ENCODE assay signal across 20 cellular contexts in the genomic region with DNA sequence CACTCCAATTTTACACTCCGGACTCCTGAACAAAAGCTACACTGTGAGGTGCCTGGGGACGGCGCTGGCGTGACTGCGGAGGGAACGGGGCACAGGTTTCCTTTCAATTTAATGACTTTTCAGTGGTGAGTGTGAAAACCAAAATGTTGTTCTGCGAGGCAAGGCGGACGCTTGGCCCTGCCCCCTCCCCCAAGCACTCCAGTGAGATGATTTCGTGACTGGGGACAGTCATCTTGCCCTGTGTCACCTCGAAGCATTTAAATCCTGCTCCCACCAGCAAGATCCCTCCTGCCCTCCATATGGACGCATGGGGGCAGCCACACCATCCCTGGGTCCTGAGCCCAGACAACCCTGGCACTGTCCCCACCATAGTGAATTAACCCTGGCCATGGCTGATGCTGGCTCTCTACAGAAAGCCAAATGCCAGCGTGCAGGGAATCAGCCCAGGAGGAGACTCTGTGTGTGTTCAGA. TPM values are rescaled to one million over a fixed set of nuclear protein-coding genes. Genes with fewer than 3 reads are reported as not detected.
DNase-seq lines count a peak whose midpoint lies in the region; ATAC-seq and TF ChIP-seq lines count a peak whose summit lies in the region.
"Had no signal": no experiment of that assay in that cellular context is flagged by ENCODE, and none has a peak within 500 bp of the region (broad histone marks: within the 10 kb centered on the region; RNA-seq: fewer than 3 reads in every experiment).

No MANE protein-coding gene starts in this region.

- H3K4me1 ChIP-seq in heart left ventricle, result peaks cover 0 to 3% (median 0%) of the 10 kb centered on the region in 12 donors

- H3K36me3 Mint-ChIP-seq in neural crest cell (ENCODE audit: low read depth) (no peaks in the 10 kb centered on the region), osteocyte (ENCODE audit: unreplicated experiment) (no peaks in the 10 kb centered on the region)

- H3K4me1 Mint-ChIP-seq in neural crest cell, result peaks cover 21% of the 10 kb centered on the region
- H3K4me1 Mint-ChIP-seq in osteocyte (ENCODE audit: unreplicated experiment), result peaks cover 33% of the 10 kb centered on the region

- H3K4me3 ChIP-seq in NB4 (ENCODE audit: low read depth, low read length) (no peak overlapping the region), heart left ventricle (no peak overlapping the region)
- H3K4me3 ChIP-seq: thyroid gland had no signal

- H3K36me3 ChIP-seq in heart left ventricle, result no peaks in the 10 kb centered on the region
- H3K36me3 ChIP-seq: thyroid gland had no signal

- H3K27ac ChIP-seq in heart left ventricle, result no peak overlapping the region
- H3K27ac ChIP-seq: thyroid gland had no signal

- H3K4me3 Mint-ChIP-seq in neural crest cell (peak overlapping the region; percentile 47), osteocyte (ENCODE audit: unreplicated experiment) (no peak overlapping the region)
- H3K4me3 Mint-ChIP-seq: CD4-positive, alpha-beta T cell had no signal

- no peaks in the 10 kb centered on the region for H3K9me3 ChIP-seq in heart left ventricle
- H3K9me3 ChIP-seq: thyroid gland had no signal

- peaks cover 0 to 12% (median 0%) of the 10 kb centered on the region in 9 donors for H3K27me3 ChIP-seq in heart left ventricle
- H3K27me3 ChIP-seq: thyroid gland had no signal

- H3K27ac Mint-ChIP-seq in neural crest cell (ENCODE audit: unreplicated experiment), result no peak overlapping the region
- H3K27ac Mint-ChIP-seq in osteocyte (ENCODE audit: unreplicated experiment), result no peak overlapping the region
- H3K27ac Mint-ChIP-seq: CD4-positive, alpha-beta T cell had no signal

- in situ Hi-C loops in G401 (cut with HindIII; ENCODE audit: low sequenced_read_pairs), result no loop called here

- ATAC-seq in heart left ventricle, result no peak
- ATAC-seq: left lobe of liver had no signal

- DNase-seq in G401 (ENCODE audit: low spot score) (peak; percentile 90), NB4 (ENCODE audit: low read depth) (peak; percentile 43), cerebellum (ENCODE audit: low spot score) (peak; percentile 80), neural crest cell (ENCODE audit: low read depth, low spot score) (no peak), heart left ventricle (no peak), NCI-H345 (lab: John Stamatoyannopoulos, UW) (no peak), GM19238 (ENCODE audit: insufficient read length, low spot score) (no peak), osteocyte (ENCODE audit: extremely low spot score, unreplicated experiment) (no peak)
- DNase-seq: activated effector memory CD4-positive, alpha-beta T cell treated with Interleukin-2 at 50 U/mL for 16 hours; CD4-positive, alpha-beta T cell; GDM1; NCI-H1694 treated with DMSO at 0.1 percent for 48 hours; NCI-H82; OCI-M1; SHP77; small intestine; stimulated activated CD4-positive, alpha-beta T cell treated with anti-CD3 and anti-CD28 coated beads, Interleukin-2, amount 100 ng/mL, for 48 hours; stimulated activated naive CD4-positive, alpha-beta T cell; thyroid gland had no signal

- no peak for TF ChIP-seq POLR2A in NB4 (IDR thresholded peaks at IDR 0.05; ENCODE audit: extremely low read depth, insufficient read length)
- no peak for TF ChIP-seq POLR2A in heart left ventricle (IDR thresholded peaks at IDR 0.05)

- H3K9me3 Mint-ChIP-seq in neural crest cell (no peaks in the 10 kb centered on the region), osteocyte (ENCODE audit: unreplicated experiment) (no peaks in the 10 kb centered on the region)
- H3K9me3 Mint-ChIP-seq: CD4-positive, alpha-beta T cell had no signal

- 52 to 70% (median 55%) methylated on average over 12 to 13 of the region's 13 CpGs for WGBS in heart left ventricle, 4 donors

- TF ChIP-seq CTCF in NB4 (IDR thresholded peaks at IDR 0.05; ENCODE audit: low read depth, low read length) (no peak), neural crest cell (conservative IDR thresholded peaks at IDR 0.05) (no peak), heart left ventricle (IDR thresholded peaks at IDR 0.05) (no peak), osteocyte (IDR thresholded peaks at IDR 0.05) (no peak)

- H3K27me3 Mint-ChIP-seq in neural crest cell (ENCODE audit: low read depth) (peaks cover 8% of the 10 kb centered on the region), osteocyte (ENCODE audit: unreplicated experiment) (no peaks in the 10 kb centered on the region)

- intact Hi-C loops in heart left ventricle (cut with DNase I), result loop anchor here (5.0 to 10.0 kb wide), 6 partner anchors 69 to 214 kb away; no protein-coding TSS in a partner anchor

RNA-seq across cellular contexts. Expression of a gene that starts 41.1 kb away (rescaled TPM):
- 7.0 and 14.2 TPM in 2 replicates for total RNA-seq in G401 (2014; rRNA removed; shearing (Covaris generic))
- 4.4 TPM for total RNA-seq in cerebellum
- 6.8 and 8.8 TPM in 2 replicates for total RNA-seq in neural crest cell
- 1 to 10 TPM in 7 of 9 donors, under 1 TPM in 2; 0.91 to 4.5 (median 3.3) TPM for total RNA-seq in heart left ventricle
- polyA plus RNA-seq in heart left ventricle, result 1 to 10 TPM; 1.8 to 2.4 TPM
- total RNA-seq in osteocyte, result 5.0 and 8.3 TPM in 2 replicates

Comparison
In these comparisons a context has a peak if more than half of its experiments do, and no peak if none do; other contexts are left out.
1. DNase-seq: peak in G401 (single experiment), NB4 (single experiment) and cerebellum (single experiment); none in neural crest cell (single experiment), heart left ventricle (0 of 5), NCI-H345 (single experiment), GM19238 (single experiment) and osteocyte (single experiment).